Comparison of ENCODE assay signal across 19 cellular contexts in genomic region chr19:1522061-1522460, GRCh38. TPM values are rescaled to one million over a fixed set of nuclear protein-coding genes. Genes with fewer than 3 reads are reported as not detected.
DNase-seq lines count a peak whose midpoint lies in the region; ATAC-seq, FAIRE-seq and TF ChIP-seq lines count a peak whose summit lies in the region.
"Had no signal": no experiment of that assay in that cellular context is flagged by ENCODE, and none has a peak within 500 bp of the region (broad histone marks: within the 10 kb centered on the region; RNA-seq: fewer than 3 reads in every experiment).

No MANE protein-coding gene starts in this region.

- H3K23ac ChIP-seq in neuronal stem cell (ENCODE audit: low read depth, low read length, poor library complexity), result peak overlapping the region; percentile 52

- no peak overlapping the region for H3K14ac ChIP-seq in neuronal stem cell (ENCODE audit: low read length)

- H3K9me3 ChIP-seq in right atrium auricular region (no peaks in the 10 kb centered on the region), neuronal stem cell (replicated peaks in 1 of 2; ENCODE audit: control insufficient read depth in 2 of 2, insufficient read depth in 1 of 2, low read depth in 1 of 2, low read length in 2 of 2) (peaks cover 0 to 5% of the 10 kb centered on the region in 2 donors), vagina (no peaks in the 10 kb centered on the region)

- H3K4me1 ChIP-seq in right atrium auricular region, result peaks cover 0 to 12% of the 10 kb centered on the region in 2 donors
- peaks cover 4 to 6% of the 10 kb centered on the region in 2 donors for H3K4me1 ChIP-seq in neuronal stem cell (ENCODE audit: control insufficient read depth in 2 of 2, insufficient read depth in 1 of 2, low read depth in 1 of 2, low read length in 2 of 2)
- peaks cover 36% of the 10 kb centered on the region for H3K4me1 ChIP-seq in vagina

- WGBS in neuronal stem cell (ENCODE audit: extremely low coverage in 2 of 2, insufficient read length in 2 of 2, insufficient replicate concordance in 1 of 2), 2 donors, result no CpG with 5 or more reads among the region's 10 CpGs

- FAIRE-seq in H54 (lab: Jason Lieb, UNC), result no peak
- FAIRE-seq: GM12892 had no signal

- no peak overlapping the region for H4K8ac ChIP-seq in neuronal stem cell (ENCODE audit: low read depth, low read length)

- TF ChIP-seq CTCF in right atrium auricular region (IDR thresholded peaks at IDR 0.05) (no peak), vagina (IDR thresholded peaks at IDR 0.05) (no peak)

- no peak overlapping the region for H3K9ac ChIP-seq in neuronal stem cell (ENCODE audit: low read depth, low read length, poor library complexity)

- H3K18ac ChIP-seq in neuronal stem cell (ENCODE audit: low read length), result no peak overlapping the region

- H3K27me3 ChIP-seq in right atrium auricular region, result peaks cover 0 to 2% of the 10 kb centered on the region in 2 donors
- H3K27me3 ChIP-seq in neuronal stem cell (ENCODE audit: control insufficient read depth in 3 of 3, insufficient read depth in 3 of 3, low read depth in 1 of 3, low read length in 3 of 3), result peaks cover 8 to 62% (median 33%) of the 10 kb centered on the region in 3 experiments
- H3K27me3 ChIP-seq in vagina, result no peaks in the 10 kb centered on the region

- no peak overlapping the region for H2BK12ac ChIP-seq in neuronal stem cell (ENCODE audit: low read length)

- no peak overlapping the region for H3K4me2 ChIP-seq in neuronal stem cell (ENCODE audit: insufficient read depth, low read length, poor library complexity, severe bottlenecking)
- H3K4me2 ChIP-seq: GM23338 had no signal

- no peak overlapping the region for H2AFZ ChIP-seq in neuronal stem cell (ENCODE audit: low read length)
- H2AFZ ChIP-seq: GM23338 had no signal

- no peak overlapping the region for H4K91ac ChIP-seq in neuronal stem cell (ENCODE audit: low read depth, low read length, poor library complexity)

- H2BK5ac ChIP-seq in neuronal stem cell (ENCODE audit: low read length), result peak overlapping the region; percentile 29

- ATAC-seq in left ventricle myocardium superior (peak; percentile 30), HG03565 (IDR thresholded peaks at IDR 0.05; ENCODE audit: unreplicated experiment) (no peak)
- ATAC-seq: GM23338 had no signal

- H2BK15ac ChIP-seq in neuronal stem cell (ENCODE audit: low read length), result no peak overlapping the region

- peaks cover 2% of the 10 kb centered on the region for H3K79me1 ChIP-seq in neuronal stem cell (ENCODE audit: low read depth, low read length)

- DNase-seq in left ventricle myocardium superior (no peak), right atrium auricular region (ENCODE audit: low spot score) (no peak), caudate nucleus (lab: John Stamatoyannopoulos, UW) (peak in 1 of 61 donors; percentile 55), neuronal stem cell (ENCODE audit: low spot score) (no peak), vagina (ENCODE audit: extremely low spot score in 2 of 2) (no peak), epidermal melanocyte (ENCODE audit: insufficient read length, low spot score) (no peak), H54 (ENCODE audit: insufficient read length, low spot score) (no peak)
- DNase-seq: 8988T; AML-193; Calu3; CD4-positive, alpha-beta T cell; DMS79; EL; GDM1; H9 had no signal

- no peaks in the 10 kb centered on the region for H3K36me3 ChIP-seq in right atrium auricular region
- no peaks in the 10 kb centered on the region for H3K36me3 ChIP-seq in neuronal stem cell (replicated peaks in 1 of 2; ENCODE audit: control insufficient read depth in 2 of 2, insufficient read depth in 2 of 2, low read length in 2 of 2)
- no peaks in the 10 kb centered on the region for H3K36me3 ChIP-seq in vagina

- TF ChIP-seq POLR2A in vagina (IDR thresholded peaks at IDR 0.05), result no peak
- no peak for TF ChIP-seq POLR2A in H54 (IDR thresholded peaks at IDR 0.05; ENCODE audit: low read depth, low read length)

- intact Hi-C loops in left ventricle myocardium superior (cut with micrococcal nuclease), result no loop called here
- intact Hi-C loops in vagina (cut with DNase I), result no loop called here

- H3K4ac ChIP-seq in neuronal stem cell (ENCODE audit: low read length), result no peak overlapping the region

- H3K4me3 ChIP-seq in right atrium auricular region (no peak overlapping the region), neuronal stem cell (ENCODE audit: low read length in 2 of 2) (no peak overlapping the region), vagina (no peak overlapping the region)
- H3K4me3 ChIP-seq: GM23338 had no signal

- H2BK120ac ChIP-seq in neuronal stem cell (ENCODE audit: low read depth, low read length), result no peak overlapping the region

- peak overlapping the region; percentile 24 for H2AK5ac ChIP-seq in neuronal stem cell (ENCODE audit: low read depth, low read length)

- H3K27ac ChIP-seq in right atrium auricular region (no peak overlapping the region), caudate nucleus (ENCODE audit: low read depth, low read length) (peak overlapping the region; percentile 13), neuronal stem cell (replicated peaks; ENCODE audit: low read length) (no peak overlapping the region), vagina (peak overlapping the region; percentile 88)
- H3K27ac ChIP-seq: HL-60 had no signal

RNA-seq across cellular contexts. Expression of gene PLK5, which starts 1.8 kb away (rescaled TPM):
- total RNA-seq in left ventricle myocardium superior, result not detected
- total RNA-seq in right atrium auricular region, result not detected
- 0.18 TPM for polyA plus RNA-seq in neuronal stem cell (2013, experiment 1 of 2)
- polyA plus RNA-seq in neuronal stem cell (2013, experiment 2 of 2), result 0.25 TPM
- 0.49 TPM for total RNA-seq in vagina
- total RNA-seq: Calu3 had no signal

RNA-seq across cellular contexts. Expression of gene ADAMTSL5, which starts 9.2 kb away (rescaled TPM):
- 20.5 TPM for total RNA-seq in left ventricle myocardium superior
- 10 to 100 TPM; 14.5 to 27.2 TPM for total RNA-seq in right atrium auricular region
- 0.31 TPM for polyA plus RNA-seq in neuronal stem cell (2013, experiment 1 of 2)
- polyA plus RNA-seq in neuronal stem cell (2013, experiment 2 of 2), result 0.21 TPM
- total RNA-seq in vagina, result 22.6 TPM

RNA-seq across cellular contexts. Expression of gene REEP6, which starts 31.1 kb away (rescaled TPM):
- 0.72 TPM for total RNA-seq in left ventricle myocardium superior
- total RNA-seq in right atrium auricular region, result 1 to 10 TPM; 1.3 to 2.3 TPM
- polyA plus RNA-seq in neuronal stem cell (2013, experiment 1 of 2), result 18.0 TPM
- polyA plus RNA-seq in neuronal stem cell (2013, experiment 2 of 2), result 17.5 TPM
- 6.1 TPM for total RNA-seq in vagina

RNA-seq across cellular contexts. Expression of gene PCSK4, which starts 31.9 kb away (rescaled TPM):
- 2.8 TPM for total RNA-seq in left ventricle myocardium superior
- total RNA-seq in right atrium auricular region, result 1 to 10 TPM; 1.0 to 4.4 TPM
- polyA plus RNA-seq in neuronal stem cell (2013, experiment 1 of 2), result 8.3 TPM
- 7.9 TPM for polyA plus RNA-seq in neuronal stem cell (2013, experiment 2 of 2)
- 5.4 TPM for total RNA-seq in vagina

RNA-seq across cellular contexts. Expression of gene C19orf25, which starts 43.0 kb away (rescaled TPM):
- total RNA-seq in left ventricle myocardium superior (16.2 TPM), right atrium auricular region (10 to 100 TPM; 19.1 to 22.3 TPM), vagina (25.0 TPM)
- polyA plus RNA-seq in neuronal stem cell (2013, experiment 1 of 2), result 22.9 TPM
- polyA plus RNA-seq in neuronal stem cell (2013, experiment 2 of 2), result 21.4 TPM

Comparison
In these comparisons a context has a peak if more than half of its experiments do, and no peak if none do; other contexts are left out.
1. H3K27ac ChIP-seq: peak in caudate nucleus (single experiment) and vagina (single experiment); none in right atrium auricular region (0 of 2) and neuronal stem cell (single experiment).